In the genomic region with DNA sequence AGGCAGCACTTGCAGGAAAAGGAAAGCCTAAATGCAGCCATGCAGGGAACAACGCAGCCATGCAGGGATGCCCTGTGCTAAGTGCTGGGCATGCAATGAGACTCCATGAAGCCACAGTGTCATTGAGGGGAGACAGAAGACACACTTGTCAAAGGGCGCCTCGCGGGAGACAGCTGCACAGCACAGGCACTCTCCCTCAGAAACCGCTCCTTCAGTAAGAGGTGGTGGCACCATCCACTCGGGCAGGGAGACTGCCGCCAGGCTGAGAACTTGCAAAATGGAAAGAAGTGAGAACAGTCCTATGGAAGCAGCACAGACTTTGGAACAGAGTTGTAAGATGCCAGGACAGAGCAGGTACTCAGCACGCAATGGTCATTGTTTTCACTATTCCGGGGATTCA, we compare ENCODE assay signal across 23 cellular contexts. TPM values are rescaled to one million over a fixed set of nuclear protein-coding genes. Genes with fewer than 3 reads are reported as not detected.
DNase-seq lines count a peak whose midpoint lies in the region; ATAC-seq, FAIRE-seq and TF ChIP-seq lines count a peak whose summit lies in the region.
"Had no signal": no experiment of that assay in that cellular context is flagged by ENCODE, and none has a peak within 500 bp of the region (broad histone marks: within the 10 kb centered on the region; RNA-seq: fewer than 3 reads in every experiment).

No MANE protein-coding gene starts in this region.

- in situ Hi-C loops in HepG2 (cut with HindIII; ENCODE audit: extremely low pct_ligation_motif_present, low pct_unique_long_range_greater_than_20kb): loop anchor here (25.0 kb wide), 1 partner anchor 875 kb away; no protein-coding TSS in a partner anchor

- DNase-seq in T-helper 2 cell treated with Interferon-gamma antibody and Interleukin-4, amounts not matched to agents 5 μg/mL and 100 μg/mL, for 36 hours (ENCODE audit: low spot score): no peak
- DNase-seq in T-helper 2 cell: no peak
- DNase-seq in Peyer's patch: peak in 2 of 3 donors; percentile 22 to 31
- no peak for DNase-seq in HepG2 (ENCODE audit: low spot score)
- DNase-seq in osteocyte (ENCODE audit: extremely low spot score, unreplicated experiment): peak; percentile 48
- no peak for DNase-seq in esophagus squamous epithelium (lab: John Stamatoyannopoulos, UW)
- no peak for DNase-seq in stimulated activated effector memory CD8-positive, alpha-beta T cell treated with anti-CD3 and anti-CD28 coated beads, Interleukin-12 subunit alpha, Interleukin-12 subunit beta, amount 100 ng/mL, for 72 hours (ENCODE audit: low spot score in 2 of 2)
- no peak for DNase-seq in foreskin melanocyte
- DNase-seq: ACHN, C1 segment of cervical spinal cord, EL, GF-D8, NCI-H1105 treated with DMSO at 0.1 percent for 48 hours, NCI-H2029 treated with DMSO at 0.1 percent for 48 hours, NCI-H226, NCI-H510A treated with DMSO at 0.1 percent for 48 hours, NCI-H82, SJCRH30 had no signal

- no peak for FAIRE-seq in HepG2 (lab: Jason Lieb, UNC)
- FAIRE-seq: GM19239, H1, RCC 7860 had no signal

- CTCF ChIA-PET in HepG2 (lab: Yijun Ruan, JAX; ENCODE audit: low intra/inter-chr PET ratio, low total read pairs): no interaction called here

- no peak for TF ChIP-seq RAD21 in HepG2 (CRISPR knock-in tag; IDR thresholded peaks at IDR 0.05)

- no peaks in the 10 kb centered on the region for H3K9me3 ChIP-seq in Peyer's patch
- peaks cover 6% of the 10 kb centered on the region; the same call in 1 of the 2 replicates for H3K9me3 ChIP-seq in HepG2 (ENCODE audit: low read length)
- no peaks in the 10 kb centered on the region for H3K9me3 ChIP-seq in esophagus squamous epithelium
- H3K9me3 ChIP-seq: SJCRH30 had no signal

- H4K20me1 ChIP-seq in HepG2 (ENCODE audit: insufficient read depth, low read length): no peaks in the 10 kb centered on the region

- H2AFZ ChIP-seq in HepG2 (ENCODE audit: low read length): no peak overlapping the region

- no peaks in the 10 kb centered on the region for H3K79me2 ChIP-seq in HepG2 (ENCODE audit: insufficient read depth, low read length)

- H3K4me3 Mint-ChIP-seq in T-helper 2 cell treated with Interferon-gamma antibody and Interleukin-4, amounts not matched to agents 5 μg/mL and 100 μg/mL, for 36 hours: peak overlapping the region; percentile 24
- no peak overlapping the region for H3K4me3 Mint-ChIP-seq in osteocyte (ENCODE audit: unreplicated experiment)
- no peak overlapping the region for H3K4me3 Mint-ChIP-seq in stimulated activated effector memory CD8-positive, alpha-beta T cell treated with anti-CD3 and anti-CD28 coated beads, Interleukin-12 subunit alpha, Interleukin-12 subunit beta, amount 100 ng/mL, for 72 hours
- H3K4me3 Mint-ChIP-seq: IgD-negative memory B cell had no signal

- H3K4me1 Mint-ChIP-seq in T-helper 2 cell treated with Interferon-gamma antibody and Interleukin-4, amounts not matched to agents 5 μg/mL and 100 μg/mL, for 36 hours (ENCODE audit: low read depth): peaks cover 23% of the 10 kb centered on the region
- H3K4me1 Mint-ChIP-seq in osteocyte (ENCODE audit: unreplicated experiment): peaks cover 6% of the 10 kb centered on the region
- H3K4me1 Mint-ChIP-seq in stimulated activated effector memory CD8-positive, alpha-beta T cell treated with anti-CD3 and anti-CD28 coated beads, Interleukin-12 subunit alpha, Interleukin-12 subunit beta, amount 100 ng/mL, for 72 hours: peaks cover 8% of the 10 kb centered on the region
- H3K4me1 Mint-ChIP-seq: IgD-negative memory B cell had no signal

- H3K36me3 ChIP-seq in Peyer's patch (peaks cover 0 to under 1% (median 0%) of the 10 kb centered on the region in 3 donors), HepG2 (replicated peaks in 1 of 2; ENCODE audit: control insufficient read depth in 1 of 2, insufficient read depth in 2 of 2, low read length in 2 of 2) (0 out of 5 replicates have a peak, but pooled peaks cover 0 to 3% of the 10 kb centered on the region in 2 experiments), esophagus squamous epithelium (peaks cover 0 to 7% (median 0%) of the 10 kb centered on the region in 3 donors)
- H3K36me3 ChIP-seq: SJCRH30 had no signal

- no peaks in the 10 kb centered on the region for H3K4me1 ChIP-seq in Peyer's patch
- H3K4me1 ChIP-seq in HepG2 (ENCODE audit: insufficient read depth, low read length): peaks cover 38% of the 10 kb centered on the region
- peaks cover 5 to 19% (median 11%) of the 10 kb centered on the region in 3 donors for H3K4me1 ChIP-seq in esophagus squamous epithelium
- H3K4me1 ChIP-seq: SJCRH30 had no signal

- peaks cover 2% of the 10 kb centered on the region for H3K36me3 Mint-ChIP-seq in T-helper 2 cell treated with Interferon-gamma antibody and Interleukin-4, amounts not matched to agents 5 μg/mL and 100 μg/mL, for 36 hours (ENCODE audit: low read depth)
- H3K36me3 Mint-ChIP-seq in osteocyte (ENCODE audit: unreplicated experiment): peaks cover 15% of the 10 kb centered on the region
- no peaks in the 10 kb centered on the region for H3K36me3 Mint-ChIP-seq in stimulated activated effector memory CD8-positive, alpha-beta T cell treated with anti-CD3 and anti-CD28 coated beads, Interleukin-12 subunit alpha, Interleukin-12 subunit beta, amount 100 ng/mL, for 72 hours

- 88% methylated on average over 9 of the region's 9 CpGs for WGBS in HepG2 (ENCODE audit: low lambda C conversion rate)
- 94 to 96% methylated on average over 9 of the region's 9 CpGs for WGBS in esophagus squamous epithelium, 2 donors

- POLR2A ChIA-PET in HepG2 (lab: Yijun Ruan, JAX): no interaction called here

- ATAC-seq in HepG2: no peak; the same call in 2 of the 3 replicates
- ATAC-seq in stimulated activated effector memory CD8-positive, alpha-beta T cell treated with anti-CD3 and anti-CD28 coated beads, Interleukin-12 subunit alpha, Interleukin-12 subunit beta, amount 100 ng/mL, for 72 hours: no peak

- TF ChIP-seq EP300 in HepG2 (IDR thresholded peaks at IDR 0.05; ENCODE audit: low read depth in 2 of 2, low read length in 2 of 2) (no peak), HepG2 (CRISPR knock-in tag; IDR thresholded peaks at IDR 0.05; ENCODE audit: borderline replicate concordance) (no peak)

- H3K4me3 ChIP-seq in Peyer's patch (no peak overlapping the region), HepG2 (replicated peaks in 1 of 3; ENCODE audit: insufficient read depth in 1 of 3, low read depth in 2 of 3, low read length in 3 of 3) (no peak overlapping the region), esophagus squamous epithelium (no peak overlapping the region)
- H3K4me3 ChIP-seq: SJCRH30 had no signal

- TF ChIP-seq POLR2A in Peyer's patch (IDR thresholded peaks at IDR 0.05) (no peak), HepG2 (IDR thresholded peaks at IDR 0.05; ENCODE audit: insufficient read depth in 1 of 2, low read depth in 2 of 2, low read length in 2 of 2) (no peak), esophagus squamous epithelium (IDR thresholded peaks at IDR 0.05) (no peak)

- H3K9me3 Mint-ChIP-seq in T-helper 2 cell treated with Interferon-gamma antibody and Interleukin-4, amounts not matched to agents 5 μg/mL and 100 μg/mL, for 36 hours: no peaks in the 10 kb centered on the region
- H3K9me3 Mint-ChIP-seq in osteocyte (ENCODE audit: unreplicated experiment): no peaks in the 10 kb centered on the region
- H3K9me3 Mint-ChIP-seq in stimulated activated effector memory CD8-positive, alpha-beta T cell treated with anti-CD3 and anti-CD28 coated beads, Interleukin-12 subunit alpha, Interleukin-12 subunit beta, amount 100 ng/mL, for 72 hours: no peaks in the 10 kb centered on the region
- H3K9me3 Mint-ChIP-seq: IgD-negative memory B cell had no signal

- H3K27ac Mint-ChIP-seq in T-helper 2 cell treated with Interferon-gamma antibody and Interleukin-4, amounts not matched to agents 5 μg/mL and 100 μg/mL, for 36 hours: no peak overlapping the region
- H3K27ac Mint-ChIP-seq in osteocyte (ENCODE audit: unreplicated experiment): no peak overlapping the region
- H3K27ac Mint-ChIP-seq in stimulated activated effector memory CD8-positive, alpha-beta T cell treated with anti-CD3 and anti-CD28 coated beads, Interleukin-12 subunit alpha, Interleukin-12 subunit beta, amount 100 ng/mL, for 72 hours: no peak overlapping the region
- H3K27ac Mint-ChIP-seq: IgD-negative memory B cell had no signal

- no peak overlapping the region for H3K9ac ChIP-seq in HepG2 (ENCODE audit: insufficient read depth, low read depth, low read length)

- TF ChIP-seq CTCF in Peyer's patch (IDR thresholded peaks at IDR 0.05) (no peak), HepG2 (CRISPR knock-in tag; IDR thresholded peaks at IDR 0.05) (no peak), osteocyte (IDR thresholded peaks at IDR 0.05) (no peak), esophagus squamous epithelium (IDR thresholded peaks at IDR 0.05) (no peak)

- H3K27me3 Mint-ChIP-seq in T-helper 2 cell treated with Interferon-gamma antibody and Interleukin-4, amounts not matched to agents 5 μg/mL and 100 μg/mL, for 36 hours (ENCODE audit: low read depth): peaks cover 12% of the 10 kb centered on the region
- no peaks in the 10 kb centered on the region for H3K27me3 Mint-ChIP-seq in osteocyte (ENCODE audit: unreplicated experiment)
- H3K27me3 Mint-ChIP-seq: IgD-negative memory B cell had no signal

- intact Hi-C loops in HepG2 (cut with micrococcal nuclease; ENCODE audit: unreplicated experiment): no loop called here
- intact Hi-C loops in esophagus squamous epithelium (cut with DNase I): no loop called here

- H3K27ac ChIP-seq in Peyer's patch (no peak overlapping the region), HepG2 (ENCODE audit: extremely low read length, insufficient read depth, low read length) (no peak overlapping the region), esophagus squamous epithelium (no peak overlapping the region)
- H3K27ac ChIP-seq: 22Rv1, SJCRH30 had no signal

- BruUV-seq in HepG2 (replicated peaks; lab: Mats Ljungman, UMichigan): no TSS peak

- H3K4me2 ChIP-seq in HepG2 (ENCODE audit: low read depth, low read length): no peak overlapping the region

- H3K27me3 ChIP-seq in Peyer's patch (no peaks in the 10 kb centered on the region), HepG2 (ENCODE audit: control insufficient read depth in 1 of 2, insufficient read depth in 2 of 2, low read length in 2 of 2) (no peaks in the 10 kb centered on the region), esophagus squamous epithelium (no peaks in the 10 kb centered on the region)
- H3K27me3 ChIP-seq: SJCRH30 had no signal

RNA-seq across cellular contexts. Expression of gene GGACT, which starts 51.1 kb away (rescaled TPM):
- 10 to 100 TPM in 2 of 4 donors, 1 to 10 TPM in 2; 8.8 to 37.4 (median 9.7) TPM for total RNA-seq in Peyer's patch
- total RNA-seq in HepG2 (2016; rRNA removed; fragmentation: Illumina TruSeq; extraction: Trizol): 1.6 and 1.9 TPM in 2 replicates
- total RNA-seq in HepG2 (2016; cell fraction: cytosol; rRNA removed; fragmentation: Illumina TruSeq; extraction: Trizol; ENCODE audit: low read depth): 0.88 and 1.9 TPM in 2 replicates
- total RNA-seq in HepG2 (2016; cell fraction: insoluble cytoplasmic fraction; rRNA removed; fragmentation: Illumina TruSeq; extraction: Trizol): 1.3 and 1.8 TPM in 2 replicates
- 2.3 and 2.4 TPM in 2 replicates for total RNA-seq in HepG2 (2016; cell fraction: membrane; rRNA removed; fragmentation: Illumina TruSeq; extraction: Trizol)
- 0.56 and 0.93 TPM in 2 replicates for total RNA-seq in HepG2 (2016; cell fraction: nucleus; rRNA removed; fragmentation: Illumina TruSeq; extraction: Trizol)
- polyA plus RNA-seq in HepG2 (2011; rRNA removed): 1.7 and 2.3 TPM in 2 replicates
- polyA plus RNA-seq in HepG2 (2011; cell fraction: cytosol; rRNA removed): 1.2 and 1.3 TPM in 2 replicates
- 0.69 and 0.97 TPM in 2 replicates for polyA plus RNA-seq in HepG2 (2011; cell fraction: nucleus; rRNA removed)
- polyA plus RNA-seq in HepG2 (2012): 2.7 and 6.4 TPM in 2 replicates
- polyA plus RNA-seq in HepG2 (2016; cell fraction: cytosol; fragmentation: Illumina TruSeq; extraction: Trizol; ENCODE audit: low read depth): 1.9 and 2.4 TPM in 2 replicates
- 1.7 and 2.2 TPM in 2 replicates for polyA plus RNA-seq in HepG2 (2016; cell fraction: insoluble cytoplasmic fraction; fragmentation: Illumina TruSeq; extraction: Trizol; ENCODE audit: low read depth)
- 2.2 and 3.9 TPM in 2 replicates for polyA plus RNA-seq in HepG2 (2016; cell fraction: membrane; fragmentation: Illumina TruSeq; extraction: Trizol; ENCODE audit: low read depth)
- polyA plus RNA-seq in HepG2 (2016; cell fraction: nucleus; fragmentation: Illumina TruSeq; extraction: Trizol; ENCODE audit: insufficient read depth, low read depth): 0.39 and 0.98 TPM in 2 replicates
- 0.33 and 0.34 TPM in 2 replicates for polyA minus RNA-seq in HepG2 (2011; rRNA and poly(A)+ RNA removed; ENCODE audit: low replicate concordance)
- polyA minus RNA-seq in HepG2 (2011; cell fraction: cytosol; rRNA and poly(A)+ RNA removed): 0.18 and 0.40 TPM in 2 replicates
- polyA minus RNA-seq in HepG2 (2011; cell fraction: nucleus; rRNA and poly(A)+ RNA removed): 1.8 and 2.5 TPM in 2 replicates
- total RNA-seq in osteocyte: 7.1 and 10.4 TPM in 2 replicates
- total RNA-seq in esophagus squamous epithelium: 1 to 10 TPM in 3 of 4 donors, under 1 TPM in 1; 0.75 to 5.1 (median 2.0) TPM

Comparison
In these comparisons a context has a peak if more than half of its experiments do, and no peak if none do; other contexts are left out.
1. DNase-seq: peak in Peyer's patch (2 of 3) and osteocyte (single experiment); none in T-helper 2 cell treated with Interferon-gamma antibody and Interleukin-4, amounts not matched to agents 5 μg/mL and 100 μg/mL, for 36 hours (single experiment), T-helper 2 cell (0 of 5), HepG2 (single experiment), esophagus squamous epithelium (single experiment), stimulated activated effector memory CD8-positive, alpha-beta T cell treated with anti-CD3 and anti-CD28 coated beads, Interleukin-12 subunit alpha, Interleukin-12 subunit beta, amount 100 ng/mL, for 72 hours (0 of 2) and foreskin melanocyte (single experiment).